In the genomic region with DNA sequence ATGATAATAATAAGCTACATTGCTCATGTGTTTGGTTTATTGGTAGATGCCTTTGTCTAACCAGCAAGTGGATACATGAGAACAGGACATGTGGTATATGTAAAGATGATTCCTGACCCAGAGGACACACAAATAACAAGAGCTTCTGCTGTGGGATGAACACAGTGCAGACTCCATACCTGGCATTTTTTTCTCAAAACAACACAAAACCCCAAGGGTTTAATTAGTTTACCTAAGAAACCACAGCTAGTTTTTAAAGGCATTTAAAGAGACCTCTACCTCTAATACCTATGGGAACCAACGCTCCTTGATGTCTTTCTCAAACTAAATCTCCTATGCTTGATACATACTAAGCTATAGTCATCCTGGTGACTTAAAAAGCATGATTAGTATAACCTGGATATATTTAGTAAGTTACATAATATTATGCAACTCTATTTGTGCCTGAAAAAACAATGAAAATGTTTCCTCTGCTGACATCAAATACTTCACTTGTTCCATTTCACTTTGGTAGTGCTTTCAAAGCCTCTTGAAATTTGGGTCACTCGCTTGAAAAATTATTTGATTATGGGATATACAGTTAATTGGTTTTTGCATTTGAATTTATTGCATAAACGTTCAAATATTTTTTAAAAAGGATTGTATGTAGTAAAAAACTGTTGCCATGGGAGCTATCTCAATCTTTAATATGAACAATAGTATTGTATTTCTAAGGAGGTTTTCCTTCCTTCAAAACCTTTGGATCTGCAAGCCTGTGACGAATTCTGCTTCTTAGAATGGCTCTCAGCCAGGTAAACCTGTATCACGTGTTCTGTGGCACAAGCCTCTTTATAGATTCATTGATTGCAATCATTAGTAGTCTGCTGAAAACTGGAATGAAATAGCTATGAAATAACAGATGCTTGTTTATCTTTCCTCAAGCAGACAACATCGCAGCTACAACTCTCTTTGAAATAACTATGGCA, we compare ENCODE assay signal across 21 cellular contexts.
DNase-seq lines count a peak whose midpoint lies in the region; ATAC-seq and TF ChIP-seq lines count a peak whose summit lies in the region.
"Had no signal": no experiment of that assay in that cellular context is flagged by ENCODE, and none has a peak within 500 bp of the region (broad histone marks: within the 10 kb centered on the region; RNA-seq: fewer than 3 reads in every experiment).

No MANE protein-coding gene starts in this region.

- H4K12ac ChIP-seq in trophoblast cell (ENCODE audit: low read depth, low read length), result no peak overlapping the region

- no peak overlapping the region for H3K4ac ChIP-seq in trophoblast cell (ENCODE audit: low read depth, low read length)

- H3K9ac ChIP-seq in trophoblast cell (ENCODE audit: low read length), result no peak overlapping the region

- intact Hi-C loops in tibial artery (cut with DNase I; ENCODE audit: low total_unique reads), result no loop called here

- TF ChIP-seq CTCF in tibial artery (IDR thresholded peaks at IDR 0.05), result no peak

- H3K23ac ChIP-seq in trophoblast cell (ENCODE audit: low read length), result no peak overlapping the region

- no peak overlapping the region for H3K4me2 ChIP-seq in trophoblast cell (ENCODE audit: low read length)

- H3K27me3 ChIP-seq in trophoblast cell (ENCODE audit: insufficient read depth, low read length), result no peaks in the 10 kb centered on the region
- H3K27me3 ChIP-seq in tibial artery, result no peaks in the 10 kb centered on the region

- no peak overlapping the region for H3K14ac ChIP-seq in trophoblast cell (ENCODE audit: low read length)

- TF ChIP-seq POLR2A in GM18505 (IDR thresholded peaks at IDR 0.05; ENCODE audit: borderline replicate concordance, extremely low read depth, insufficient read depth, insufficient read length), result no peak

- no CpG with 5 or more reads among the region's 6 CpGs for WGBS in trophoblast cell (ENCODE audit: extremely low coverage, insufficient coverage, insufficient read length)

- H2BK120ac ChIP-seq in trophoblast cell (ENCODE audit: insufficient read depth, low read length, poor library complexity), result no peak overlapping the region

- H3K79me2 ChIP-seq in trophoblast cell (ENCODE audit: control insufficient read depth, insufficient read depth, low read length, poor library complexity), result no peaks in the 10 kb centered on the region

- H3K9me3 Mint-ChIP-seq in stimulated activated naive CD8-positive, alpha-beta T cell treated with anti-CD3 and anti-CD28 coated beads, Interleukin-15, amount 100 ng/mL, for 72 hours, result no peaks in the 10 kb centered on the region
- H3K9me3 Mint-ChIP-seq: HFFc6, IgD-negative memory B cell had no signal

- H2AFZ ChIP-seq in trophoblast cell (ENCODE audit: insufficient read depth, low read length, poor library complexity), result no peak overlapping the region

- peak overlapping the region; percentile 58 for H2BK12ac ChIP-seq in trophoblast cell (ENCODE audit: low read length)

- H3K27ac Mint-ChIP-seq in stimulated activated naive CD8-positive, alpha-beta T cell treated with anti-CD3 and anti-CD28 coated beads, Interleukin-15, amount 100 ng/mL, for 72 hours, result no peak overlapping the region
- H3K27ac Mint-ChIP-seq: HFFc6, IgD-negative memory B cell had no signal

- H3K4me3 Mint-ChIP-seq in stimulated activated naive CD8-positive, alpha-beta T cell treated with anti-CD3 and anti-CD28 coated beads, Interleukin-15, amount 100 ng/mL, for 72 hours, result no peak overlapping the region
- H3K4me3 Mint-ChIP-seq: HFFc6, IgD-negative memory B cell had no signal

- no peak overlapping the region for H4K8ac ChIP-seq in trophoblast cell (ENCODE audit: low read depth, low read length)

- H4K91ac ChIP-seq in trophoblast cell (ENCODE audit: low read depth, low read length), result no peak overlapping the region

- peak; percentile 19 for DNase-seq in EH (ENCODE audit: low read depth)
- DNase-seq in SW480 (ENCODE audit: low spot score), result peak; percentile 8
- DNase-seq in epithelial cell of prostate (ENCODE audit: low read depth, low spot score), result peak; percentile 37
- DNase-seq in trophoblast cell, result no peak
- DNase-seq in tibial artery, result no peak
- DNase-seq in stimulated activated naive CD8-positive, alpha-beta T cell treated with anti-CD3 and anti-CD28 coated beads, Interleukin-15, amount 100 ng/mL, for 72 hours, result no peak
- DNase-seq: C1 segment of cervical spinal cord, DMS79 treated with DMSO at 0.1 percent for 48 hours, HFFc6, Kasumi-1, NCI-H1105, NCI-H1694 treated with DMSO at 0.1 percent for 48 hours, NCI-H2107, NCI-H446, NCI-H748 treated with DMSO at 0.1 percent for 48 hours, OCI-M1, RPMI8226, SIG-M5 had no signal

- H3K27ac ChIP-seq in epithelial cell of prostate (no peak overlapping the region), trophoblast cell (ENCODE audit: low read depth, low read length) (no peak overlapping the region), tibial artery (no peak overlapping the region)

- H3K27me3 Mint-ChIP-seq in stimulated activated naive CD8-positive, alpha-beta T cell treated with anti-CD3 and anti-CD28 coated beads, Interleukin-15, amount 100 ng/mL, for 72 hours, result no peaks in the 10 kb centered on the region
- H3K27me3 Mint-ChIP-seq: IgD-negative memory B cell had no signal

- no peaks in the 10 kb centered on the region for H3K36me3 ChIP-seq in trophoblast cell (ENCODE audit: control insufficient read depth in 1 of 2, insufficient read depth in 2 of 2, low read length in 2 of 2)
- no peaks in the 10 kb centered on the region for H3K36me3 ChIP-seq in tibial artery

- H3K4me3 ChIP-seq in trophoblast cell (ENCODE audit: low read depth, low read length) (no peak overlapping the region), tibial artery (no peak overlapping the region)
- H3K4me3 ChIP-seq: GM12878 had no signal

- no peak overlapping the region for H2BK5ac ChIP-seq in trophoblast cell (ENCODE audit: low read depth, low read length, poor library complexity)

- no peak for ATAC-seq in GM18505 (IDR thresholded peaks at IDR 0.05; ENCODE audit: unreplicated experiment)
- ATAC-seq in stimulated activated naive CD8-positive, alpha-beta T cell treated with anti-CD3 and anti-CD28 coated beads, Interleukin-15, amount 100 ng/mL, for 72 hours, result no peak
- ATAC-seq: GM12878 had no signal

- no peak overlapping the region for H2AK5ac ChIP-seq in trophoblast cell (ENCODE audit: low read length)

- no peak overlapping the region for H3K18ac ChIP-seq in trophoblast cell (ENCODE audit: low read length)

- H3K9me3 ChIP-seq in trophoblast cell (ENCODE audit: insufficient read depth, low read depth, low read length) (no peaks in the 10 kb centered on the region), tibial artery (no peaks in the 10 kb centered on the region)

- peaks cover 0 to 2% of the 10 kb centered on the region in 2 experiments for H3K4me1 ChIP-seq in trophoblast cell (ENCODE audit: control insufficient read depth in 1 of 2, insufficient read depth in 2 of 2, low read length in 2 of 2)
- peaks cover 0 to 8% (median 0%) of the 10 kb centered on the region in 4 donors for H3K4me1 ChIP-seq in tibial artery

- H3K79me1 ChIP-seq in trophoblast cell (ENCODE audit: low read length), result no peaks in the 10 kb centered on the region

- H3K4me1 Mint-ChIP-seq in stimulated activated naive CD8-positive, alpha-beta T cell treated with anti-CD3 and anti-CD28 coated beads, Interleukin-15, amount 100 ng/mL, for 72 hours, result no peaks in the 10 kb centered on the region
- H3K4me1 Mint-ChIP-seq: IgD-negative memory B cell had no signal

Comparison
In these comparisons a context has a peak if more than half of its experiments do, and no peak if none do; other contexts are left out.
1. DNase-seq: peak in EH (single experiment), SW480 (single experiment) and epithelial cell of prostate (single experiment); none in trophoblast cell (0 of 2), tibial artery (0 of 2) and stimulated activated naive CD8-positive, alpha-beta T cell treated with anti-CD3 and anti-CD28 coated beads, Interleukin-15, amount 100 ng/mL, for 72 hours (0 of 2).